ENCODE assay signal across 1 cellular context in the genomic region with DNA sequence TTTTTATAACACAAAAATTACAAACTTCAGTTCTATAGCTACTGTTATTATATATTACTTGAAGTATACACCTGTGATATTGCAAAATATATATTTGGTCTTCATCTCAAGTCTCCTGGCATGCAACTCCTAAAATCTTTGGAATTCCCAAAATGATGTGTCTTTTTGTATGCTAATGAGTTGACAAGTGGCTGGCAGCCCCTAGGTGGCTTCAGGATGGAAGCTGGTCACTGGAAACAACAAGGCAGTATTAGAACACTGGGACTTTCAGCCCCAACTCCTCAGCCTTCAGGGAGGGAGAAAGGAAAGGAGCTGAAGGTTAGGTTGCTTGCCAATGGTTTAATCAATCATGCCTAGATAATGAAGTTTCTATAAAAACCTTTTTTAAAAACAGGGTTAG.
TF ChIP-seq lines count a peak whose summit lies in the region.

No MANE protein-coding gene starts in this region.

TF ChIP-seq in H1, 55 proteins besides CTCF, POLR2A, EP300 and RAD21 (continued from another document):
- TF ChIP-seq, protein P1, sequence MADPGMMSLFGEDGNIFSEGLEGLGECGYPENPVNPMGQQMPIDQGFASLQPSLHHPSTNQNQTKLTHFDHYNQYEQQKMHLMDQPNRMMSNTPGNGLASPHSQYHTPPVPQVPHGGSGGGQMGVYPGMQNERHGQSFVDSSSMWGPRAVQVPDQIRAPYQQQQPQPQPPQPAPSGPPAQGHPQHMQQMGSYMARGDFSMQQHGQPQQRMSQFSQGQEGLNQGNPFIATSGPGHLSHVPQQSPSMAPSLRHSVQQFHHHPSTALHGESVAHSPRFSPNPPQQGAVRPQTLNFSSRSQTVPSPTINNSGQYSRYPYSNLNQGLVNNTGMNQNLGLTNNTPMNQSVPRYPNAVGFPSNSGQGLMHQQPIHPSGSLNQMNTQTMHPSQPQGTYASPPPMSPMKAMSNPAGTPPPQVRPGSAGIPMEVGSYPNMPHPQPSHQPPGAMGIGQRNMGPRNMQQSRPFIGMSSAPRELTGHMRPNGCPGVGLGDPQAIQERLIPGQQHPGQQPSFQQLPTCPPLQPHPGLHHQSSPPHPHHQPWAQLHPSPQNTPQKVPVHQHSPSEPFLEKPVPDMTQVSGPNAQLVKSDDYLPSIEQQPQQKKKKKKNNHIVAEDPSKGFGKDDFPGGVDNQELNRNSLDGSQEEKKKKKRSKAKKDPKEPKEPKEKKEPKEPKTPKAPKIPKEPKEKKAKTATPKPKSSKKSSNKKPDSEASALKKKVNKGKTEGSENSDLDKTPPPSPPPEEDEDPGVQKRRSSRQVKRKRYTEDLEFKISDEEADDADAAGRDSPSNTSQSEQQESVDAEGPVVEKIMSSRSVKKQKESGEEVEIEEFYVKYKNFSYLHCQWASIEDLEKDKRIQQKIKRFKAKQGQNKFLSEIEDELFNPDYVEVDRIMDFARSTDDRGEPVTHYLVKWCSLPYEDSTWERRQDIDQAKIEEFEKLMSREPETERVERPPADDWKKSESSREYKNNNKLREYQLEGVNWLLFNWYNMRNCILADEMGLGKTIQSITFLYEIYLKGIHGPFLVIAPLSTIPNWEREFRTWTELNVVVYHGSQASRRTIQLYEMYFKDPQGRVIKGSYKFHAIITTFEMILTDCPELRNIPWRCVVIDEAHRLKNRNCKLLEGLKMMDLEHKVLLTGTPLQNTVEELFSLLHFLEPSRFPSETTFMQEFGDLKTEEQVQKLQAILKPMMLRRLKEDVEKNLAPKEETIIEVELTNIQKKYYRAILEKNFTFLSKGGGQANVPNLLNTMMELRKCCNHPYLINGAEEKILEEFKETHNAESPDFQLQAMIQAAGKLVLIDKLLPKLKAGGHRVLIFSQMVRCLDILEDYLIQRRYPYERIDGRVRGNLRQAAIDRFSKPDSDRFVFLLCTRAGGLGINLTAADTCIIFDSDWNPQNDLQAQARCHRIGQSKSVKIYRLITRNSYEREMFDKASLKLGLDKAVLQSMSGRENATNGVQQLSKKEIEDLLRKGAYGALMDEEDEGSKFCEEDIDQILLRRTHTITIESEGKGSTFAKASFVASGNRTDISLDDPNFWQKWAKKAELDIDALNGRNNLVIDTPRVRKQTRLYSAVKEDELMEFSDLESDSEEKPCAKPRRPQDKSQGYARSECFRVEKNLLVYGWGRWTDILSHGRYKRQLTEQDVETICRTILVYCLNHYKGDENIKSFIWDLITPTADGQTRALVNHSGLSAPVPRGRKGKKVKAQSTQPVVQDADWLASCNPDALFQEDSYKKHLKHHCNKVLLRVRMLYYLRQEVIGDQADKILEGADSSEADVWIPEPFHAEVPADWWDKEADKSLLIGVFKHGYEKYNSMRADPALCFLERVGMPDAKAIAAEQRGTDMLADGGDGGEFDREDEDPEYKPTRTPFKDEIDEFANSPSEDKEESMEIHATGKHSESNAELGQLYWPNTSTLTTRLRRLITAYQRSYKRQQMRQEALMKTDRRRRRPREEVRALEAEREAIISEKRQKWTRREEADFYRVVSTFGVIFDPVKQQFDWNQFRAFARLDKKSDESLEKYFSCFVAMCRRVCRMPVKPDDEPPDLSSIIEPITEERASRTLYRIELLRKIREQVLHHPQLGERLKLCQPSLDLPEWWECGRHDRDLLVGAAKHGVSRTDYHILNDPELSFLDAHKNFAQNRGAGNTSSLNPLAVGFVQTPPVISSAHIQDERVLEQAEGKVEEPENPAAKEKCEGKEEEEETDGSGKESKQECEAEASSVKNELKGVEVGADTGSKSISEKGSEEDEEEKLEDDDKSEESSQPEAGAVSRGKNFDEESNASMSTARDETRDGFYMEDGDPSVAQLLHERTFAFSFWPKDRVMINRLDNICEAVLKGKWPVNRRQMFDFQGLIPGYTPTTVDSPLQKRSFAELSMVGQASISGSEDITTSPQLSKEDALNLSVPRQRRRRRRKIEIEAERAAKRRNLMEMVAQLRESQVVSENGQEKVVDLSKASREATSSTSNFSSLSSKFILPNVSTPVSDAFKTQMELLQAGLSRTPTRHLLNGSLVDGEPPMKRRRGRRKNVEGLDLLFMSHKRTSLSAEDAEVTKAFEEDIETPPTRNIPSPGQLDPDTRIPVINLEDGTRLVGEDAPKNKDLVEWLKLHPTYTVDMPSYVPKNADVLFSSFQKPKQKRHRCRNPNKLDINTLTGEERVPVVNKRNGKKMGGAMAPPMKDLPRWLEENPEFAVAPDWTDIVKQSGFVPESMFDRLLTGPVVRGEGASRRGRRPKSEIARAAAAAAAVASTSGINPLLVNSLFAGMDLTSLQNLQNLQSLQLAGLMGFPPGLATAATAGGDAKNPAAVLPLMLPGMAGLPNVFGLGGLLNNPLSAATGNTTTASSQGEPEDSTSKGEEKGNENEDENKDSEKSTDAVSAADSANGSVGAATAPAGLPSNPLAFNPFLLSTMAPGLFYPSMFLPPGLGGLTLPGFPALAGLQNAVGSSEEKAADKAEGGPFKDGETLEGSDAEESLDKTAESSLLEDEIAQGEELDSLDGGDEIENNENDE (IDR thresholded peaks at IDR 0.05; ENCODE audit: insufficient replicate concordance, low read length), result no peak
- TF ChIP-seq SUZ12 (IDR thresholded peaks at IDR 0.05; ENCODE audit: low read length) (no peak), HDAC6 (IDR thresholded peaks at IDR 0.05; ENCODE audit: low read depth, low read length) (no peak), ASH2L (IDR thresholded peaks at IDR 0.05; ENCODE audit: low read length) (no peak)
